ENCODE assay signal across 14 cellular contexts in the genomic region with DNA sequence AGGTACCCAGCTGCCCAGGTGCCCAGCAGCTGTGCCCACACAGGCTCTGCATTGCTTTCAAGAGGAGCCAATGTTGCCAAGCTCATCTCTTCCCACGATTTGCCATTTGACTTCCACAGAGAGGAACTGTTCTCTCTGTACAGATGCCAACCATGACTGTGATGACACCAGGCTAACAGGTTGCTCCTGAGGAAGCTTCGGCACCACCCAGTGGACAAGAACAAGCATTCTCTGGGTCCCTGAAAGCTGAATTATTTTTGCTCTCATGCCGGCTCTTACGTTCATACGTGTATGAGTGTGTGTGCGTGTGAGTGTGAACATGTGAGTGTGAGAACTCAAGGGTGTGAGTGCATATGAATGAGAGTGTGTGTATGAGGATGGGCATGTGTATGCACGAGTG.
DNase-seq lines count a peak whose midpoint lies in the region; ATAC-seq and TF ChIP-seq lines count a peak whose summit lies in the region.
"Had no signal": no experiment of that assay in that cellular context is flagged by ENCODE, and none has a peak within 500 bp of the region (broad histone marks: within the 10 kb centered on the region; RNA-seq: fewer than 3 reads in every experiment).

No MANE protein-coding gene starts in this region.

- no peak overlapping the region for H2AFZ ChIP-seq in osteoblast (ENCODE audit: low read length)

- no peak for ATAC-seq in HG02623 (IDR thresholded peaks at IDR 0.05; ENCODE audit: unreplicated experiment)
- ATAC-seq: activated T-helper 17 cell treated with anti-CD3 and anti-CD28 coated beads, Interleukin-2, amount 50 U/mL, for 72 hours had no signal

- H3K4me3 ChIP-seq in osteoblast (ENCODE audit: insufficient read depth, low read length) = no peak overlapping the region
- H3K4me3 ChIP-seq: upper lobe of left lung had no signal

- H3K79me2 ChIP-seq in osteoblast (ENCODE audit: insufficient read depth, low read length) = no peaks in the 10 kb centered on the region

- no peak overlapping the region for H3K4me2 ChIP-seq in osteoblast (ENCODE audit: insufficient read depth, low read length)

- peak; percentile 10 for TF ChIP-seq CTCF in osteoblast (IDR thresholded peaks at IDR 0.05; ENCODE audit: extremely low read depth, low read depth, low read length)

- H4K20me1 ChIP-seq in osteoblast (ENCODE audit: insufficient read depth, low read length) = no peaks in the 10 kb centered on the region

- no peaks in the 10 kb centered on the region for H3K9me3 ChIP-seq in osteoblast (ENCODE audit: low read depth, low read length)
- H3K9me3 ChIP-seq: upper lobe of left lung had no signal

- peak; percentile 26 for DNase-seq in NCI-H2107 treated with DMSO at 0.1 percent for 48 hours (lab: John Stamatoyannopoulos, UW; ENCODE audit: unreplicated experiment)
- DNase-seq in NCI-H2107 (lab: John Stamatoyannopoulos, UW) = no peak
- peak; percentile 59 for DNase-seq in NCI-H2196 treated with DMSO at 0.1 percent for 48 hours (lab: John Stamatoyannopoulos, UW; ENCODE audit: unreplicated experiment)
- DNase-seq in amniotic epithelial cell (ENCODE audit: low read depth) = peak; percentile 7
- DNase-seq in osteoblast (ENCODE audit: insufficient read length, low spot score, missing footprints) = no peak
- no peak for DNase-seq in inferior parietal cortex (ENCODE audit: extremely low spot score)
- DNase-seq in foreskin melanocyte = no peak
- DNase-seq: activated CD4-positive, alpha-beta T cell treated with anti-CD3 and anti-CD28 coated beads, Interleukin-2, amount 10 ng/mL, durations not matched to agents 7 days and 5 days; aorta; kidney; T-helper 1 cell; upper lobe of left lung had no signal

- H3K27me3 ChIP-seq in osteoblast (ENCODE audit: insufficient read depth, low read length) = no peaks in the 10 kb centered on the region
- H3K27me3 ChIP-seq: upper lobe of left lung had no signal

- no peaks in the 10 kb centered on the region for H3K36me3 ChIP-seq in osteoblast (ENCODE audit: insufficient read depth, low read length)
- H3K36me3 ChIP-seq: upper lobe of left lung had no signal

- no peaks in the 10 kb centered on the region for H3K4me1 ChIP-seq in osteoblast (ENCODE audit: insufficient read depth, low read length)
- H3K4me1 ChIP-seq: upper lobe of left lung had no signal

- no peak overlapping the region for H3K27ac ChIP-seq in osteoblast (ENCODE audit: low read depth, low read length)
- H3K27ac ChIP-seq: upper lobe of left lung had no signal

Comparison
In these comparisons a context has a peak if more than half of its experiments do, and no peak if none do; other contexts are left out.
1. DNase-seq: peak in NCI-H2107 treated with DMSO at 0.1 percent for 48 hours (single experiment), NCI-H2196 treated with DMSO at 0.1 percent for 48 hours (single experiment) and amniotic epithelial cell (single experiment); none in NCI-H2107 (single experiment), osteoblast (single experiment), inferior parietal cortex (single experiment) and foreskin melanocyte (single experiment).